ENCODE assay signal across 28 cellular contexts in genomic region chr3:31600435-31600834, GRCh38.
"Had no signal": no experiment of that assay in that cellular context is flagged by ENCODE, and none has a peak within 500 bp of the region (broad histone marks: within the 10 kb centered on the region; RNA-seq: fewer than 3 reads in every experiment).

No MANE protein-coding gene starts in this region.

- H3K9me3 ChIP-seq: body of pancreas, esophagus muscularis mucosa, gastrocnemius medialis had no signal

- H3K27me3 Mint-ChIP-seq: activated CD4-positive, alpha-beta T cell treated with anti-CD3 and anti-CD28 coated beads for 36 hours; activated CD4-positive, alpha-beta T cell treated with anti-CD3 and anti-CD28 coated beads, Interleukin-2, amount 10 ng/mL, durations not matched to agents 24 days and 14 days; activated CD8-positive, alpha-beta T cell treated with anti-CD3 and anti-CD28 coated beads for 36 hours; activated naive CD8-positive, alpha-beta T cell treated with anti-CD3 and anti-CD28 coated beads for 36 hours; activated T-helper 17 cell treated with anti-CD3 and anti-CD28 coated beads, Interleukin-2, amount 50 U/mL, for 72 hours; effector memory CD8-positive, alpha-beta T cell had no signal

- H3K4me3 Mint-ChIP-seq: activated CD4-positive, alpha-beta T cell treated with anti-CD3 and anti-CD28 coated beads for 36 hours; activated CD4-positive, alpha-beta T cell treated with anti-CD3 and anti-CD28 coated beads, Interleukin-2, amount 10 ng/mL, durations not matched to agents 24 days and 14 days; activated CD8-positive, alpha-beta T cell treated with anti-CD3 and anti-CD28 coated beads for 36 hours; activated naive CD8-positive, alpha-beta T cell treated with anti-CD3 and anti-CD28 coated beads for 36 hours; activated T-cell treated with anti-CD3 and anti-CD28 coated beads, Interleukin-2, amount 50 U/mL, for 4 hours; activated T-helper 17 cell treated with anti-CD3 and anti-CD28 coated beads, Interleukin-2, amount 50 U/mL, for 72 hours; effector memory CD8-positive, alpha-beta T cell had no signal

- H3K4me3 ChIP-seq: body of pancreas, esophagus muscularis mucosa, gastrocnemius medialis, heart left ventricle had no signal

- H3K27ac Mint-ChIP-seq: activated CD4-positive, alpha-beta T cell treated with anti-CD3 and anti-CD28 coated beads for 36 hours; activated CD4-positive, alpha-beta T cell treated with anti-CD3 and anti-CD28 coated beads, Interleukin-2, amount 10 ng/mL, durations not matched to agents 24 days and 14 days; activated CD8-positive, alpha-beta T cell treated with anti-CD3 and anti-CD28 coated beads for 36 hours; activated naive CD8-positive, alpha-beta T cell treated with anti-CD3 and anti-CD28 coated beads for 36 hours; activated T-helper 17 cell treated with anti-CD3 and anti-CD28 coated beads, Interleukin-2, amount 50 U/mL, for 72 hours; effector memory CD8-positive, alpha-beta T cell had no signal

- ATAC-seq: activated CD4-positive, alpha-beta T cell treated with anti-CD3 and anti-CD28 coated beads for 36 hours; activated CD8-positive, alpha-beta T cell treated with anti-CD3 and anti-CD28 coated beads for 36 hours; activated T-cell treated with anti-CD3 and anti-CD28 coated beads, Interleukin-2, amount 50 U/mL, for 4 hours; activated T-helper 17 cell treated with anti-CD3 and anti-CD28 coated beads, Interleukin-2, amount 50 U/mL, for 72 hours; body of pancreas; effector memory CD8-positive, alpha-beta T cell; foreskin keratinocyte; gastrocnemius medialis; heart left ventricle had no signal

- H3K27ac ChIP-seq: body of pancreas, esophagus muscularis mucosa, foreskin keratinocyte, gastrocnemius medialis, heart left ventricle had no signal

- H3K9me3 Mint-ChIP-seq: effector memory CD8-positive, alpha-beta T cell had no signal

- DNase-seq: activated CD4-positive, alpha-beta T cell treated with anti-CD3 and anti-CD28 coated beads for 36 hours; activated CD4-positive, alpha-beta T cell treated with anti-CD3 and anti-CD28 coated beads, Interleukin-2, amount 10 ng/mL, durations not matched to agents 24 days and 14 days; activated CD4-positive, CD25-positive, alpha-beta regulatory T cell; activated CD4-positive, CD25-positive, alpha-beta regulatory T cell treated with anti-CD3 and anti-CD28 coated beads, Interleukin-2, amount 50 U/mL, for 72 hours; activated CD8-positive, alpha-beta memory T cell treated with anti-CD3 and anti-CD28 coated beads for 24 hours; activated CD8-positive, alpha-beta T cell treated with anti-CD3 and anti-CD28 coated beads for 36 hours; activated effector memory CD4-positive, alpha-beta T cell treated with Interleukin-2 at 50 U/mL for 16 hours; activated gamma-delta T cell treated with Interleukin-2 at 50 U/mL for 16 hours; activated naive CD4-positive, alpha-beta T cell treated with anti-CD3 and anti-CD28 coated beads, Interleukin-2, amount 50 U/mL, for 16 hours; activated naive CD4-positive, alpha-beta T cell treated with Interleukin-2 at 50 U/mL for 16 hours; activated naive CD8-positive, alpha-beta T cell treated with anti-CD3 and anti-CD28 coated beads for 36 hours; activated T-cell treated with anti-CD3 and anti-CD28 coated beads, Interleukin-2, amount 50 U/mL, for 4 hours; anterior cingulate cortex; body of pancreas; caudate nucleus; cortex of kidney; dermis blood vessel endothelial cell; effector CD4-positive, alpha-beta T cell; effector memory CD8-positive, alpha-beta T cell; erythroblast; foreskin keratinocyte; gastrocnemius medialis; glutamatergic neuron; heart left ventricle; T-helper 2 cell had no signal

- H3K27me3 ChIP-seq: body of pancreas, esophagus muscularis mucosa, foreskin keratinocyte, gastrocnemius medialis, heart left ventricle had no signal

- H3K4me1 ChIP-seq: body of pancreas, esophagus muscularis mucosa, foreskin keratinocyte had no signal

- FAIRE-seq: colon had no signal
